Comparison of ENCODE assay signal across 25 cellular contexts in genomic region chr5:171268700-171269413, GRCh38. TPM values are rescaled to one million over a fixed set of nuclear protein-coding genes. Genes with fewer than 3 reads are reported as not detected.
"Had no signal": no experiment of that assay in that cellular context is flagged by ENCODE, and none has a peak within 500 bp of the region (broad histone marks: within the 10 kb centered on the region; RNA-seq: fewer than 3 reads in every experiment).

No MANE protein-coding gene starts in this region.

- H3K4me3 Mint-ChIP-seq: activated naive CD8-positive, alpha-beta T cell; activated T-helper 17 cell treated with anti-CD3 and anti-CD28 coated beads, Interleukin-2, amount 50 U/mL, for 72 hours; memory B cell; nephron progenitor cell; stimulated activated memory B cell treated with anti-CD40 and anti-IgM and Interleukin-4, amounts not matched to agents 10 μg/mL and 1 μg/mL and 100 μg/mL, for 72 hours had no signal

- ATAC-seq: activated T-helper 17 cell treated with anti-CD3 and anti-CD28 coated beads, Interleukin-2, amount 50 U/mL, for 72 hours; pancreas; right lobe of liver; stimulated activated memory B cell treated with anti-CD40 and anti-IgM and Interleukin-4, amounts not matched to agents 10 μg/mL and 1 μg/mL and 100 μg/mL, for 72 hours had no signal

- H3K4me1 Mint-ChIP-seq: memory B cell; nephron progenitor cell; stimulated activated memory B cell treated with anti-CD40 and anti-IgM and Interleukin-4, amounts not matched to agents 10 μg/mL and 1 μg/mL and 100 μg/mL, for 72 hours had no signal

- H3K27me3 Mint-ChIP-seq: activated naive CD8-positive, alpha-beta T cell had no signal

- H3K9me3 Mint-ChIP-seq: nephron progenitor cell had no signal

- H3K27me3 ChIP-seq: adrenal gland, ascending aorta, esophagus muscularis mucosa, pancreas, right lobe of liver, stomach, suprapubic skin, transverse colon had no signal

- H3K9me3 ChIP-seq: adrenal gland, ascending aorta, esophagus muscularis mucosa, pancreas, right lobe of liver, stomach, suprapubic skin, transverse colon had no signal

- H3K4me3 ChIP-seq: adrenal gland, ascending aorta, esophagus muscularis mucosa, pancreas, right lobe of liver, stomach, suprapubic skin, transverse colon had no signal

- H3K36me3 Mint-ChIP-seq: activated naive CD8-positive, alpha-beta T cell; stimulated activated memory B cell treated with anti-CD40 and anti-IgM and Interleukin-4, amounts not matched to agents 10 μg/mL and 1 μg/mL and 100 μg/mL, for 72 hours had no signal

- H3K27ac Mint-ChIP-seq: activated naive CD8-positive, alpha-beta T cell; activated T-helper 17 cell treated with anti-CD3 and anti-CD28 coated beads, Interleukin-2, amount 50 U/mL, for 72 hours; memory B cell; nephron progenitor cell; stimulated activated memory B cell treated with anti-CD40 and anti-IgM and Interleukin-4, amounts not matched to agents 10 μg/mL and 1 μg/mL and 100 μg/mL, for 72 hours had no signal

- H3K27ac ChIP-seq: adrenal gland, ascending aorta, esophagus muscularis mucosa, pancreas, right lobe of liver, stomach, suprapubic skin, transverse colon had no signal

- DNase-seq: activated T-cell treated with anti-CD3 and anti-CD28 coated beads, Interleukin-2, amount 50 U/mL, for 1 hour; adrenal gland; central memory CD4-positive, alpha-beta T cell; effector memory CD4-positive, alpha-beta T cell; hypothalamus; nephron progenitor cell; pancreas; right lobe of liver; small intestine; stimulated activated CD4-positive, alpha-beta T cell treated with anti-CD3 and anti-CD28 coated beads, Interleukin-15, amount 100 ng/mL, for 24 hours; stomach; transverse colon had no signal

RNA-seq across cellular contexts. Expression of gene TLX3, which starts 40.2 kb away (rescaled TPM):
- total RNA-seq: activated T-helper 17 cell treated with anti-CD3 and anti-CD28 coated beads, Interleukin-2, amount 50 U/mL, for 72 hours; adrenal gland; ascending aorta; dermis microvascular lymphatic vessel endothelial cell; endothelial cell of umbilical vein; esophagus muscularis mucosa; frontal cortex; liver; mononuclear cell; myocyte; pancreas; right lobe of liver; stomach; suprapubic skin; transverse colon had no signal
- polyA plus RNA-seq: adrenal gland, endothelial cell of umbilical vein, liver, pancreas, stomach had no signal
